ENCODE assay signal across 8 cellular contexts in the genomic region with DNA sequence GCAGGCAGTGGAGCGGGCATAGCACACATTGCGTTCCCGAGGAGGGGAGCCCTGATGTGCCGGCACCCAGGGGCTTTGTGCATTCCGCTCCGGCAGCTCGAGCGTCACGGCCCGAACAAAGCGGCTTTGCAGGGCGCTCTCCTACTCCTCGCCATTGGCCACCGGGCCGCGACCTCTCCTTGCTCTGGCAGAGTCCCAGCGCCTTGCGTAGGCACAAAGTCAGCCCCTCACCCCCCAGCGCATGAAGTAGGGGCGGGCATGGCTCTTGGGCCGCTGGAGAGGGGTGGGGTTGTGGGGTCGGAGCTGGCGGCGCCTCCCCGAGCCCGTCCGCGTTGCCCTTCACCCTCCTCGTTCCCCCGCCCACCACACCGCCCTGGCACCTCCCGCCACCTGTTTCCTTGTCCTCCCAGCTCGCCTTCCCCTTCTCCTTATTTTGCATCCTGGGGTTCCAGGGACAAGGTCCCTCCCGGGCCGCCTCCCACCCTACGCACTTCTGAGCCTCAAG. TPM values are rescaled to one million over a fixed set of nuclear protein-coding genes. Genes with fewer than 3 reads are reported as not detected.
A peak's percentile ranks its signal among the peaks of the same experiment; 100 is the strongest.
DNase-seq lines count a peak whose midpoint lies in the region; TF ChIP-seq lines count a peak whose summit lies in the region.

No MANE protein-coding gene starts in this region.

- no peaks in the 10 kb centered on the region for H3K9me3 ChIP-seq in HUES48 (ENCODE audit: control insufficient read depth, insufficient read depth, low read length)

- H3K9ac ChIP-seq in HUES48 (ENCODE audit: low read depth, low read length): peak overlapping the region; percentile 25; the same call in 1 of the 2 replicates

- peaks cover 47% of the 10 kb centered on the region for H3K27me3 ChIP-seq in HUES48 (ENCODE audit: control insufficient read depth, insufficient read depth, low read length)

- no peak for TF ChIP-seq CTCF in lower leg skin (IDR thresholded peaks at IDR 0.05)

- 1 to 2% methylated on average over 21 to 36 of the region's 36 CpGs for WGBS in lower leg skin, 2 donors

- no peak for TF ChIP-seq POLR2A in lower leg skin (IDR thresholded peaks at IDR 0.05)

- DNase-seq in CD1c-positive myeloid dendritic cell (ENCODE audit: extremely low spot score): peak; percentile 20
- peak; percentile 24 for DNase-seq in activated CD4-positive, alpha-beta T cell treated with anti-CD3 and anti-CD28 coated beads for 1 hour
- DNase-seq in dermis blood vessel endothelial cell: peak; percentile 31
- no peak for DNase-seq in lower leg skin (ENCODE audit: low spot score in 2 of 2)
- peak; percentile 9 to 10 for DNase-seq in stimulated activated CD8-positive, alpha-beta memory T cell treated with anti-CD3 and anti-CD28 coated beads, Interleukin-2, amount 100 ng/mL, for 48 hours (ENCODE audit: low read depth in 2 of 2)
- no peak for DNase-seq in 8988T
- no peak for DNase-seq in H4 (ENCODE audit: low spot score)

- H3K27ac ChIP-seq in HUES48 (ENCODE audit: low read depth, low read length): no peak overlapping the region

- no peaks in the 10 kb centered on the region for H3K36me3 ChIP-seq in HUES48 (ENCODE audit: control insufficient read depth, insufficient read depth, low read length)

- intact Hi-C loops in lower leg skin (cut with DNase I; ENCODE audit: low total_unique reads): no loop called here

- H3K4me1 ChIP-seq in HUES48 (ENCODE audit: control insufficient read depth, insufficient read depth, low read length): no peaks in the 10 kb centered on the region

- peak overlapping the region; percentile 77 for H3K4me3 ChIP-seq in HUES48 (ENCODE audit: low read depth, low read length)
- peak overlapping the region; percentile 77 for H3K4me3 ChIP-seq in lower leg skin (ENCODE audit: low read depth, poor library complexity, severe bottlenecking)

RNA-seq across cellular contexts. Expression of a gene that starts 0.8 kb away (rescaled TPM):
- 12.5 and 20.6 TPM in 2 replicates for total RNA-seq in dermis blood vessel endothelial cell
- total RNA-seq in lower leg skin: 10 to 100 TPM; 27.8 to 58.1 (median 37.8) TPM
- 4.2 and 4.6 TPM in 2 replicates for total RNA-seq in H4 (2014; rRNA removed; shearing (Covaris generic))

Comparison
In these comparisons a context has a peak if more than half of its experiments do, and no peak if none do; other contexts are left out.
1. DNase-seq: peak in CD1c-positive myeloid dendritic cell (single experiment), activated CD4-positive, alpha-beta T cell treated with anti-CD3 and anti-CD28 coated beads for 1 hour (single experiment), dermis blood vessel endothelial cell (single experiment) and stimulated activated CD8-positive, alpha-beta memory T cell treated with anti-CD3 and anti-CD28 coated beads, Interleukin-2, amount 100 ng/mL, for 48 hours (2 of 2); none in lower leg skin (0 of 2), 8988T (single experiment) and H4 (single experiment).